In the genomic region with DNA sequence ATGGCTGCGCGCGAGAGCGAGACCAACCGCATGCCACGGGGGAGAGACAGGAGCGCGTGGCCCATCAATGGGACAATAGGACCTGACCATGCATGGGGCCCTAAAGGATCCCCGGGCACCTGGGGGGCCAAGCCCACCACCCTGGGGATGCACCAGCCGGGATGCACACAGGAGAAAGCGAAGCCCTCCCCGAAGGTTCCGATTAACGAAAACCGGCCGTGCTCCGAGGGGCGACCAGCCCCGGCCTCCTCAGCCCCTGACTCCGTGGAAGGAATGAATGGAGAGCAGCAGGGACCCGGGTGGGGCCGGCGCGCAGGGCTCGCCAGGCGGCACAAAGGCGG, we compare ENCODE assay signal across 8 cellular contexts. TPM values are rescaled to one million over a fixed set of nuclear protein-coding genes. Genes with fewer than 3 reads are reported as not detected.
DNase-seq lines count a peak whose midpoint lies in the region; TF ChIP-seq lines count a peak whose summit lies in the region.

No MANE protein-coding gene starts in this region.

- H3K27ac Mint-ChIP-seq in chondrocyte (ENCODE audit: unreplicated experiment), result peak overlapping the region; percentile 81

- H3K36me3 Mint-ChIP-seq in chondrocyte (ENCODE audit: low read depth), result no peaks in the 10 kb centered on the region

- H3K4me1 ChIP-seq in HAP-1, result peaks cover 20% of the 10 kb centered on the region
- H3K4me1 ChIP-seq in OCI-LY3 (ENCODE audit: low read length), result peaks cover 21% of the 10 kb centered on the region
- H3K4me1 ChIP-seq in mononuclear cell (ENCODE audit: insufficient read depth, low read length), result peaks cover 19% of the 10 kb centered on the region
- H3K4me1 ChIP-seq in tibial artery, result peaks cover 0 to 14% (median 12%) of the 10 kb centered on the region in 4 donors

- no peaks in the 10 kb centered on the region for H3K27me3 Mint-ChIP-seq in chondrocyte (ENCODE audit: low read depth)

- H3K9ac ChIP-seq in OCI-LY3 (ENCODE audit: low read length), result peak overlapping the region; percentile 79

- no peak overlapping the region for H2AFZ ChIP-seq in OCI-LY3 (ENCODE audit: low read depth, low read length)

- H4K20me1 ChIP-seq in OCI-LY3 (ENCODE audit: insufficient read depth, low read length), result peaks cover 22% of the 10 kb centered on the region

- H3K4me3 ChIP-seq in HAP-1, result peak overlapping the region; percentile 91
- H3K4me3 ChIP-seq in OCI-LY3 (ENCODE audit: low read length), result peak overlapping the region; percentile 82
- peak overlapping the region; percentile 94 for H3K4me3 ChIP-seq in mononuclear cell (ENCODE audit: low read length)
- peak overlapping the region; percentile 66 to 88 for H3K4me3 ChIP-seq in tibial artery

- H3K4me1 Mint-ChIP-seq in chondrocyte (ENCODE audit: low read depth), result peaks cover 30% of the 10 kb centered on the region

- H3K4me3 Mint-ChIP-seq in chondrocyte (ENCODE audit: unreplicated experiment), result peak overlapping the region; percentile 83

- H3K4me2 ChIP-seq in OCI-LY3 (ENCODE audit: low read length), result peak overlapping the region; percentile 92

- no peaks in the 10 kb centered on the region for H3K9me3 ChIP-seq in HAP-1
- H3K9me3 ChIP-seq in OCI-LY3 (ENCODE audit: insufficient read depth, low read length), result no peaks in the 10 kb centered on the region
- no peaks in the 10 kb centered on the region for H3K9me3 ChIP-seq in mononuclear cell (ENCODE audit: low read depth, low read length)
- H3K9me3 ChIP-seq in tibial artery, result no peaks in the 10 kb centered on the region

- intact Hi-C loops in tibial artery (cut with DNase I; ENCODE audit: low total_unique reads), result no loop called here

- TF ChIP-seq CTCF in OCI-LY3 (IDR thresholded peaks at IDR 0.05; ENCODE audit: low read depth, low read length) (no peak), chondrocyte (IDR thresholded peaks at IDR 0.05) (no peak), tibial artery (IDR thresholded peaks at IDR 0.05) (no peak)

- H3K79me2 ChIP-seq in OCI-LY3 (ENCODE audit: low read length), result peaks cover 55% of the 10 kb centered on the region

- H3K27ac ChIP-seq in OCI-LY3 (ENCODE audit: low read length), result peak overlapping the region; percentile 66
- peak overlapping the region; percentile 34 to 38 for H3K27ac ChIP-seq in tibial artery

- DNase-seq in NCI-H2107 (lab: John Stamatoyannopoulos, UW) (peak; percentile 17), NCI-H2107 treated with DMSO at 0.1 percent for 48 hours (lab: John Stamatoyannopoulos, UW; ENCODE audit: unreplicated experiment) (no peak), HAP-1 (ENCODE audit: low spot score in 2 of 2) (peak in 1 of 2 experiments; percentile 42), chondrocyte (ENCODE audit: low spot score) (peak; percentile 87), tibial artery (peak in 1 of 2 donors; percentile 65), NCI-H226 (no peak)

- in situ Hi-C loops in HAP-1 (cut with MboI; ENCODE audit: low sequenced_read_pairs), result no loop called here

- no peaks in the 10 kb centered on the region for H3K9me3 Mint-ChIP-seq in chondrocyte (ENCODE audit: low read depth)

- no peaks in the 10 kb centered on the region for H3K27me3 ChIP-seq in HAP-1 (ENCODE audit: low read depth)
- H3K27me3 ChIP-seq in OCI-LY3 (ENCODE audit: low read depth, low read length), result no peaks in the 10 kb centered on the region
- no peaks in the 10 kb centered on the region for H3K27me3 ChIP-seq in mononuclear cell (ENCODE audit: insufficient read depth, low read length)
- peaks cover 0 to 4% of the 10 kb centered on the region in 2 donors for H3K27me3 ChIP-seq in tibial artery

- H3K36me3 ChIP-seq in HAP-1 (replicated peaks) (peaks cover 20% of the 10 kb centered on the region), OCI-LY3 (replicated peaks; ENCODE audit: low read depth, low read length) (peaks cover 9% of the 10 kb centered on the region), tibial artery (no peaks in the 10 kb centered on the region)

RNA-seq across cellular contexts. Expression of gene JPT1, which starts 0.5 kb away (rescaled TPM):
- 78.6 to 90.4 TPM (median 86.4 TPM) in 3 replicates for total RNA-seq in chondrocyte
- 33.5 TPM for total RNA-seq in mononuclear cell

RNA-seq across cellular contexts. Expression of gene NT5C, which starts 22.3 kb away (rescaled TPM):
- total RNA-seq in chondrocyte (23.3 to 31.2 TPM (median 30.4 TPM) in 3 replicates), mononuclear cell (24.3 TPM)

RNA-seq across cellular contexts. Expression of gene SUMO2, which starts 28.9 kb away (rescaled TPM):
- 307 to 347 TPM (median 312 TPM) in 3 replicates for total RNA-seq in chondrocyte
- 64.4 TPM for total RNA-seq in mononuclear cell

RNA-seq across cellular contexts. Expression of gene ARMC7, which starts 44.1 kb away (rescaled TPM):
- total RNA-seq in chondrocyte (10.8 to 12.3 TPM (median 12.1 TPM) in 3 replicates), mononuclear cell (1.4 TPM)

RNA-seq across cellular contexts. Expression of gene NUP85, which starts 51.7 kb away (rescaled TPM):
- total RNA-seq in chondrocyte, result 36.7 to 63.9 TPM (median 41.3 TPM) in 3 replicates
- total RNA-seq in mononuclear cell, result 25.6 TPM

Comparison
In these comparisons a context has a peak if more than half of its experiments do, and no peak if none do; other contexts are left out.
1. DNase-seq: peak in NCI-H2107 (single experiment) and chondrocyte (single experiment); none in NCI-H2107 treated with DMSO at 0.1 percent for 48 hours (single experiment) and NCI-H226 (single experiment).
2. Peak in every context shown above with its lines, with median percentiles within 50 percentile points of each other: H3K4me3 ChIP-seq.